ENCODE assay signal across 12 cellular contexts in genomic region chr2:165871025-165871424, GRCh38.
"Had no signal": no experiment of that assay in that cellular context is flagged by ENCODE, and none has a peak within 500 bp of the region (broad histone marks: within the 10 kb centered on the region; RNA-seq: fewer than 3 reads in every experiment).

No MANE protein-coding gene starts in this region.

- H3K4me3 Mint-ChIP-seq: activated naive CD8-positive, alpha-beta T cell; stimulated activated naive CD8-positive, alpha-beta T cell treated with anti-CD3 and anti-CD28 coated beads, Interleukin-15, amount 100 ng/mL, for 72 hours had no signal

- H3K4me3 ChIP-seq: prostate gland, right atrium auricular region, suprapubic skin had no signal

- H3K27ac ChIP-seq: prostate gland, right atrium auricular region, suprapubic skin had no signal

- H3K9me3 ChIP-seq: prostate gland, right atrium auricular region, suprapubic skin had no signal

- H3K36me3 ChIP-seq: prostate gland, suprapubic skin had no signal

- H3K27me3 ChIP-seq: right atrium auricular region, suprapubic skin had no signal

- DNase-seq: activated CD4-positive, alpha-beta T cell treated with anti-CD3 and anti-CD28 coated beads, Interleukin-2, amount 50 U/mL, for 1 hour; activated CD8-positive, alpha-beta memory T cell treated with anti-CD3 and anti-CD28 coated beads, Interleukin-2, amount 50 U/mL, for 48 hours; dermis blood vessel endothelial cell; effector memory CD4-positive, alpha-beta T cell; mesenchymal stem cell; stimulated activated CD4-positive, alpha-beta T cell treated with anti-CD3 and anti-CD28 coated beads, Interleukin-2, amount 100 ng/mL, for 48 hours; stimulated activated naive CD8-positive, alpha-beta T cell treated with anti-CD3 and anti-CD28 coated beads, Interleukin-15, amount 100 ng/mL, for 72 hours; trophoblast cell had no signal

- H3K4me1 ChIP-seq: prostate gland, right atrium auricular region, suprapubic skin had no signal

- ATAC-seq: stimulated activated naive CD8-positive, alpha-beta T cell treated with anti-CD3 and anti-CD28 coated beads, Interleukin-15, amount 100 ng/mL, for 72 hours had no signal

- H3K9me3 Mint-ChIP-seq: stimulated activated naive CD8-positive, alpha-beta T cell treated with anti-CD3 and anti-CD28 coated beads, Interleukin-15, amount 100 ng/mL, for 72 hours had no signal

- H3K27ac Mint-ChIP-seq: activated naive CD8-positive, alpha-beta T cell had no signal

- H3K27me3 Mint-ChIP-seq: activated naive CD8-positive, alpha-beta T cell; stimulated activated naive CD8-positive, alpha-beta T cell treated with anti-CD3 and anti-CD28 coated beads, Interleukin-15, amount 100 ng/mL, for 72 hours had no signal
